In the genomic region with DNA sequence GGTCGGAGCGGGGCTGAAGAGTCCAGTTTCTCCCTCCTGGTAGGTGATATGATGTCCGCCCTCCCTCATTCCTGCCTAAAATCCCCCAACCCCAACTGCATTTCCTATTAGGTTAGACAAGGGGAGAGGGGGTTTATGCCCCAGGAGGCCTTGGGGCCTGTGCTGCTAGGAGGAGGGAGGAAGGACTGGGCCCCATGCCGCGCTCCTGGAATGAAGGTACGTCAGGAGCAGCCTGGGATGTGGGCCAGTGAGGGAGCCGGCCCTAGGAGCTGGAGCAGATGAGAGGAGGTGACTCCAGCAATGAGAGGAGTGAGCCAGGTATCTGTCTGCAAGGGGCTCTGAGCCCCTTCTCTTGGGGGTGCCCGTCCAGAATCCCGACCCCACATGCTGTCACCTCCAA, we compare ENCODE assay signal across 15 cellular contexts. TPM values are rescaled to one million over a fixed set of nuclear protein-coding genes. Genes with fewer than 3 reads are reported as not detected.
DNase-seq lines count a peak whose midpoint lies in the region; ATAC-seq and TF ChIP-seq lines count a peak whose summit lies in the region.
"Had no signal": no experiment of that assay in that cellular context is flagged by ENCODE, and none has a peak within 500 bp of the region (broad histone marks: within the 10 kb centered on the region; RNA-seq: fewer than 3 reads in every experiment).

No MANE protein-coding gene starts in this region.

- intact Hi-C loops in body of pancreas (cut with DNase I): no loop called here
- intact Hi-C loops in heart right ventricle (cut with DNase I): no loop called here

- TF ChIP-seq CTCF in C4-2B (conservative IDR thresholded peaks at IDR 0.05) (no peak), body of pancreas (IDR thresholded peaks at IDR 0.05) (no peak), heart right ventricle (IDR thresholded peaks at IDR 0.05) (no peak), osteoblast (IDR thresholded peaks at IDR 0.05; ENCODE audit: extremely low read depth, low read depth, low read length) (no peak), SK-N-SH (IDR thresholded peaks at IDR 0.05) (no peak)

- H3K9ac ChIP-seq in muscle layer of colon (ENCODE audit: low read length) (peak overlapping the region; percentile 19), SK-N-SH (no peak overlapping the region)

- no peak for TF ChIP-seq EP300 in SK-N-SH (IDR thresholded peaks at IDR 0.05; ENCODE audit: borderline replicate concordance in 1 of 2, low read depth in 1 of 2, low read length in 1 of 2)

- no peaks in the 10 kb centered on the region for H3K27me3 ChIP-seq in body of pancreas
- H3K27me3 ChIP-seq in heart right ventricle: no peaks in the 10 kb centered on the region
- no peaks in the 10 kb centered on the region for H3K27me3 ChIP-seq in muscle layer of colon (ENCODE audit: control insufficient read depth in 1 of 2, insufficient read depth in 2 of 2, low read length in 2 of 2)
- peaks cover 6% of the 10 kb centered on the region for H3K27me3 ChIP-seq in osteoblast (ENCODE audit: insufficient read depth, low read length)
- no peaks in the 10 kb centered on the region for H3K27me3 ChIP-seq in SK-N-SH (ENCODE audit: insufficient read depth)

- no peaks in the 10 kb centered on the region for H3K36me3 ChIP-seq in body of pancreas (replicated peaks in 1 of 2; ENCODE audit: insufficient read depth in 1 of 2, low read depth in 2 of 2)
- no peaks in the 10 kb centered on the region for H3K36me3 ChIP-seq in heart right ventricle
- H3K36me3 ChIP-seq in muscle layer of colon (ENCODE audit: insufficient read depth, low read length): no peaks in the 10 kb centered on the region
- H3K36me3 ChIP-seq in osteoblast (ENCODE audit: insufficient read depth, low read length): no peaks in the 10 kb centered on the region
- H3K36me3 ChIP-seq in SK-N-SH (replicated peaks in 1 of 2; ENCODE audit: control insufficient read depth in 1 of 2, insufficient read depth in 2 of 2, low read length in 1 of 2): no peaks in the 10 kb centered on the region
- H3K36me3 ChIP-seq: HAP-1 had no signal

- no peak overlapping the region for H3K4me2 ChIP-seq in osteoblast (ENCODE audit: insufficient read depth, low read length)
- H3K4me2 ChIP-seq in SK-N-SH: no peak overlapping the region

- POLR2A ChIA-PET in SK-N-SH (lab: Yijun Ruan, JAX): interaction anchor here (1.7 kb wide), 1 partner anchor 16 kb away, joined by 6 read pairs; no protein-coding TSS in a partner anchor

- 74 to 80% methylated on average over 6 to 9 of the region's 9 CpGs for WGBS in body of pancreas, 2 donors
- WGBS in heart right ventricle, 2 donors: 83 to 92% methylated on average over 9 of the region's 9 CpGs
- 91% methylated on average over 7 of the region's 9 CpGs for WGBS in SK-N-SH (ENCODE audit: low lambda C conversion rate)

- peak overlapping the region; percentile 68 for H3K27ac ChIP-seq in C4-2B
- H3K27ac ChIP-seq in body of pancreas: peak overlapping the region in 3 of 4 donors; percentile 12 to 81 (median 77)
- no peak overlapping the region for H3K27ac ChIP-seq in heart right ventricle
- H3K27ac ChIP-seq in muscle layer of colon (ENCODE audit: low read depth, low read length): peak overlapping the region; percentile 49
- no peak overlapping the region for H3K27ac ChIP-seq in osteoblast (ENCODE audit: low read depth, low read length)
- peak overlapping the region in 1 of 2 experiments; percentile 96; a peak in 1 of 4 replicates for H3K27ac ChIP-seq in SK-N-SH (ENCODE audit: low read depth in 2 of 2, low read length in 1 of 2)

- DNase-seq in body of pancreas (peak; percentile 42 to 67 (median 58)), heart right ventricle (peak in 1 of 2 donors; percentile 52), COR-L47 (lab: John Stamatoyannopoulos, UW) (no peak), osteoblast (ENCODE audit: insufficient read length, low spot score, missing footprints) (no peak), SK-N-SH (no peak), HK-2 (ENCODE audit: unreplicated experiment) (no peak)
- DNase-seq: C1 segment of cervical spinal cord; CD4-positive, alpha-beta memory T cell; DMS153; DMS79 treated with DMSO at 0.1 percent for 48 hours; EL; GOT3 had no signal

- no peaks in the 10 kb centered on the region for H3K9me3 ChIP-seq in body of pancreas
- H3K9me3 ChIP-seq in heart right ventricle: no peaks in the 10 kb centered on the region
- H3K9me3 ChIP-seq in muscle layer of colon (ENCODE audit: low read length): no peaks in the 10 kb centered on the region
- no peaks in the 10 kb centered on the region for H3K9me3 ChIP-seq in osteoblast (ENCODE audit: low read depth, low read length)
- no peaks in the 10 kb centered on the region for H3K9me3 ChIP-seq in SK-N-SH
- H3K9me3 ChIP-seq: HAP-1 had no signal

- H3K79me2 ChIP-seq in osteoblast (ENCODE audit: insufficient read depth, low read length): no peaks in the 10 kb centered on the region
- H3K79me2 ChIP-seq in SK-N-SH (ENCODE audit: insufficient read depth): no peaks in the 10 kb centered on the region

- no peaks in the 10 kb centered on the region for H3F3A ChIP-seq in SK-N-SH (replicated peaks; ENCODE audit: insufficient read depth)

- no peak overlapping the region for H3K4me3 ChIP-seq in body of pancreas
- H3K4me3 ChIP-seq in heart right ventricle: no peak overlapping the region
- H3K4me3 ChIP-seq in muscle layer of colon (ENCODE audit: low read depth in 1 of 2, low read length in 2 of 2): no peak overlapping the region
- H3K4me3 ChIP-seq in osteoblast (ENCODE audit: insufficient read depth, low read length): no peak overlapping the region
- H3K4me3 ChIP-seq in SK-N-SH (ENCODE audit: low read depth in 2 of 2, low read length in 1 of 2): no peak overlapping the region
- H3K4me3 ChIP-seq: HAP-1 had no signal

- H3K4me1 ChIP-seq in body of pancreas (peaks cover 29% of the 10 kb centered on the region), heart right ventricle (peaks cover 4 to 40% (median 26%) of the 10 kb centered on the region in 9 donors), muscle layer of colon (ENCODE audit: insufficient read depth, low read length) (peaks cover 43% of the 10 kb centered on the region), osteoblast (ENCODE audit: insufficient read depth, low read length) (no peaks in the 10 kb centered on the region), SK-N-SH (ENCODE audit: control insufficient read depth in 1 of 2, insufficient read depth in 2 of 2, low read depth in 1 of 2, low read length in 1 of 2) (peaks cover 0 to 66% of the 10 kb centered on the region in 2 experiments; a peak in 1 of 4 replicates)

- ATAC-seq in body of pancreas (peak; percentile 35), heart right ventricle (peak in 6 of 8 donors; percentile 41 to 73 (median 52))

- H4K20me1 ChIP-seq in osteoblast (ENCODE audit: insufficient read depth, low read length) (no peaks in the 10 kb centered on the region), SK-N-SH (ENCODE audit: insufficient read depth) (no peaks in the 10 kb centered on the region)

- no peak for TF ChIP-seq RAD21 in SK-N-SH (IDR thresholded peaks at IDR 0.05; ENCODE audit: low read length)

- H2AFZ ChIP-seq in osteoblast (ENCODE audit: low read length): no peak overlapping the region
- no peak overlapping the region for H2AFZ ChIP-seq in SK-N-SH (ENCODE audit: low read depth)

- CTCF ChIA-PET in SK-N-SH (lab: Yijun Ruan, JAX): interaction anchor here (1.0 to 9.0 kb wide), 5 partner anchors 9 to 102 kb away, joined by 3 to 84 read pairs (median 10); partner anchors contain the start of gene CDC42EP4

- H3K9me2 ChIP-seq in SK-N-SH: no peaks in the 10 kb centered on the region

- peak in 1 of 3 donors; percentile 21 for TF ChIP-seq POLR2A in body of pancreas (IDR thresholded peaks at IDR 0.05)

TF ChIP-seq in SK-N-SH, 30 proteins besides CTCF, POLR2A, EP300 and RAD21:
- TF ChIP-seq TCF12 (IDR thresholded peaks at IDR 0.05) (no peak), YY1 (IDR thresholded peaks at IDR 0.05; ENCODE audit: low read depth) (no peak), MXI1 (IDR thresholded peaks at IDR 0.05; ENCODE audit: low read depth, low read length) (no peak), NRF1 (IDR thresholded peaks at IDR 0.05; ENCODE audit: low read depth, low read length) (no peak), RFX5 (IDR thresholded peaks at IDR 0.05; ENCODE audit: low read length) (no peak), TAF1 (IDR thresholded peaks at IDR 0.05; ENCODE audit: borderline replicate concordance, low read depth, low read length) (no peak), GATA2 (CRISPR knock-in tag; IDR thresholded peaks at IDR 0.05) (no peak), POLR2AphosphoS5 (IDR thresholded peaks at IDR 0.05; ENCODE audit: low read depth, low read length) (no peak), SIN3A (IDR thresholded peaks at IDR 0.05; ENCODE audit: borderline replicate concordance, low read depth, low read length) (no peak)
- TF ChIP-seq, protein P1, sequence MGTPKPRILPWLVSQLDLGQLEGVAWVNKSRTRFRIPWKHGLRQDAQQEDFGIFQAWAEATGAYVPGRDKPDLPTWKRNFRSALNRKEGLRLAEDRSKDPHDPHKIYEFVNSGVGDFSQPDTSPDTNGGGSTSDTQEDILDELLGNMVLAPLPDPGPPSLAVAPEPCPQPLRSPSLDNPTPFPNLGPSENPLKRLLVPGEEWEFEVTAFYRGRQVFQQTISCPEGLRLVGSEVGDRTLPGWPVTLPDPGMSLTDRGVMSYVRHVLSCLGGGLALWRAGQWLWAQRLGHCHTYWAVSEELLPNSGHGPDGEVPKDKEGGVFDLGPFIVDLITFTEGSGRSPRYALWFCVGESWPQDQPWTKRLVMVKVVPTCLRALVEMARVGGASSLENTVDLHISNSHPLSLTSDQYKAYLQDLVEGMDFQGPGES (IDR thresholded peaks at IDR 0.05; ENCODE audit: low read depth, low read length): no peak
TF ChIP-seq in SK-N-SH: peak in this region for 0.

RNA-seq across cellular contexts. Expression of gene CDC42EP4, which starts 46.9 kb away (rescaled TPM):
- total RNA-seq in body of pancreas (10 to 100 TPM; 47.0 to 60.6 TPM), heart right ventricle (10 to 100 TPM; 22.0 to 87.6 (median 32.1) TPM), osteoblast (13.8 and 16.3 TPM in 2 replicates)
- polyA plus RNA-seq in heart right ventricle (10 to 100 TPM; 18.6 to 32.8 TPM), SK-N-SH (2012; rRNA removed) (23.7 and 28.3 TPM in 2 replicates)
- polyA plus RNA-seq in SK-N-SH (2012; cell fraction: cytosol; rRNA removed): 16.3 and 24.6 TPM in 2 replicates
- 15.8 and 17.1 TPM in 2 replicates for polyA plus RNA-seq in SK-N-SH (2012; cell fraction: nucleus; rRNA removed)

Comparison
In these comparisons a context has a peak if more than half of its experiments do, and no peak if none do; other contexts are left out.
1. H3K27ac ChIP-seq: peak in C4-2B (single experiment), body of pancreas (3 of 4) and muscle layer of colon (single experiment); none in heart right ventricle (0 of 10) and osteoblast (single experiment).
2. DNase-seq: peak in body of pancreas (4 of 4); none in COR-L47 (single experiment), osteoblast (single experiment), SK-N-SH (single experiment) and HK-2 (single experiment).